ENCODE assay signal across 17 cellular contexts in genomic region chr16:49883111-49883829, GRCh38. TPM values are rescaled to one million over a fixed set of nuclear protein-coding genes. Genes with fewer than 3 reads are reported as not detected.
A peak's percentile ranks its signal among the peaks of the same experiment; 100 is the strongest.
DNase-seq lines count a peak whose midpoint lies in the region; ATAC-seq and TF ChIP-seq lines count a peak whose summit lies in the region.
"Had no signal": no experiment of that assay in that cellular context is flagged by ENCODE, and none has a peak within 500 bp of the region (broad histone marks: within the 10 kb centered on the region; RNA-seq: fewer than 3 reads in every experiment).

No MANE protein-coding gene starts in this region.

- H3K27ac Mint-ChIP-seq in GM23338 (no peak overlapping the region), osteocyte (ENCODE audit: unreplicated experiment) (peak overlapping the region; percentile 41)

- no peaks in the 10 kb centered on the region for H3K79me2 ChIP-seq in GM23338 (replicated peaks; ENCODE audit: insufficient read depth)

- peak; percentile 50 for ATAC-seq in GM23338
- ATAC-seq: PC-3 had no signal

- H3K4me1 ChIP-seq in GM23338 (ENCODE audit: insufficient read depth) = peaks cover 10% of the 10 kb centered on the region; the same call in 1 of the 2 replicates

- no peaks in the 10 kb centered on the region for H3F3A ChIP-seq in GM23338 (replicated peaks; ENCODE audit: low read depth)

- no peak overlapping the region for H3K4me3 ChIP-seq in GM23338

- H3K27me3 Mint-ChIP-seq in GM23338 (ENCODE audit: insufficient read depth, low read depth, poor library complexity) (no peaks in the 10 kb centered on the region), osteocyte (ENCODE audit: unreplicated experiment) (peaks cover 10% of the 10 kb centered on the region)

- peak overlapping the region; percentile 81 for H2AFZ ChIP-seq in GM23338

- no peak overlapping the region for H3K27ac ChIP-seq in GM23338 (ENCODE audit: low read depth)
- H3K27ac ChIP-seq: C4-2B, KMS-11 had no signal

- H3K36me3 Mint-ChIP-seq in GM23338 (ENCODE audit: low read depth) (no peaks in the 10 kb centered on the region), osteocyte (ENCODE audit: unreplicated experiment) (no peaks in the 10 kb centered on the region)

- no peaks in the 10 kb centered on the region for H3K9me3 Mint-ChIP-seq in GM23338
- no peaks in the 10 kb centered on the region for H3K9me3 Mint-ChIP-seq in osteocyte (ENCODE audit: unreplicated experiment)

- H3K4me3 Mint-ChIP-seq in GM23338 (no peak overlapping the region), osteocyte (ENCODE audit: unreplicated experiment) (no peak overlapping the region)

- H3K36me3 ChIP-seq in GM23338 (ENCODE audit: insufficient read depth) = no peaks in the 10 kb centered on the region

- no peaks in the 10 kb centered on the region for H3K9me2 ChIP-seq in GM23338 (ENCODE audit: insufficient read depth)

- H3K4me1 Mint-ChIP-seq in GM23338 = peaks cover 12% of the 10 kb centered on the region
- H3K4me1 Mint-ChIP-seq in osteocyte (ENCODE audit: unreplicated experiment) = peaks cover 17% of the 10 kb centered on the region

- 0 out of 2 replicates have a peak overlapping the region, but pooled peaks have one; percentile 17 for H3K4me2 ChIP-seq in GM23338

- no peaks in the 10 kb centered on the region for H4K20me1 ChIP-seq in GM23338 (replicated peaks; ENCODE audit: insufficient read depth)

- no peak for DNase-seq in GM23338 (ENCODE audit: low spot score)
- peak; percentile 58 for DNase-seq in cerebellum (ENCODE audit: low spot score)
- peak; percentile 62 for DNase-seq in left kidney (ENCODE audit: low read depth, low spot score)
- DNase-seq in osteocyte (ENCODE audit: extremely low spot score, unreplicated experiment) = no peak
- no peak for DNase-seq in ureter (ENCODE audit: low spot score)
- no peak for DNase-seq in NCI-H1436 treated with DMSO at 0.1 percent for 48 hours (lab: John Stamatoyannopoulos, UW)
- DNase-seq in GM19238 (ENCODE audit: insufficient read length, low spot score) = no peak
- DNase-seq: COR-L47, EL, NCI-H1436, NCI-H2029 treated with DMSO at 0.1 percent for 48 hours, NCI-H748 treated with DMSO at 0.1 percent for 48 hours, PC-3 had no signal

- TF ChIP-seq CTCF in GM23338 (conservative IDR thresholded peaks at IDR 0.05; ENCODE audit: low read depth in 2 of 2) = no peak
- no peak for TF ChIP-seq CTCF in osteocyte (IDR thresholded peaks at IDR 0.05)

- H3K27me3 ChIP-seq in GM23338 (ENCODE audit: insufficient read depth) = no peaks in the 10 kb centered on the region

TF ChIP-seq in GM23338, 12 proteins besides CTCF, POLR2A, EP300 and RAD21:
- TF ChIP-seq JUNB (IDR thresholded peaks at IDR 0.05; ENCODE audit: unreplicated experiment) (no peak), ZNF462 (CRISPR knock-in tag; IDR thresholded peaks at IDR 0.05) (no peak), EZH2phosphoT487 (IDR thresholded peaks at IDR 0.05; ENCODE audit: unreplicated experiment) (no peak), EZH2 (IDR thresholded peaks at IDR 0.05; ENCODE audit: low read depth, unreplicated experiment) (no peak), ZNF114 (CRISPR knock-in tag; IDR thresholded peaks at IDR 0.05) (no peak), ETS1 (IDR thresholded peaks at IDR 0.05) (no peak)

RNA-seq across cellular contexts. Expression of gene ZNF423, which starts 27.4 kb away (rescaled TPM):
- total RNA-seq in GM23338 (2014; rRNA removed; shearing (Covaris generic)) = 39.6 and 41.8 TPM in 2 replicates
- 14.9 and 15.2 TPM in 2 replicates for polyA plus RNA-seq in GM23338 (2016; fragmentation: Nextera tagmentation; extraction: Ambion mirVana)
- total RNA-seq in cerebellum (47.5 TPM), osteocyte (25.1 and 26.5 TPM in 2 replicates), ureter (15.7 TPM)
- total RNA-seq: NCI-H460, PC-3, SK-MEL-5 had no signal

Comparison
In these comparisons a context has a peak if more than half of its experiments do, and no peak if none do; other contexts are left out.
1. DNase-seq: peak in cerebellum (single experiment) and left kidney (single experiment); none in GM23338 (single experiment), osteocyte (single experiment), ureter (single experiment), NCI-H1436 treated with DMSO at 0.1 percent for 48 hours (single experiment) and GM19238 (single experiment).